In genomic region chr9:132241840-132242620, GRCh38 we compare ENCODE assay signal across 8 cellular contexts.
A peak's percentile ranks its signal among the peaks of the same experiment; 100 is the strongest.
DNase-seq lines count a peak whose midpoint lies in the region; ATAC-seq and TF ChIP-seq lines count a peak whose summit lies in the region.

No MANE protein-coding gene starts in this region.

- no peak overlapping the region for H2BK15ac ChIP-seq in H9 (ENCODE audit: low read depth, low read length)

- DNase-seq in H9 (peak; percentile 56), SKM-1 (lab: John Stamatoyannopoulos, UW; ENCODE audit: unreplicated experiment) (peak; percentile 11), breast epithelium (ENCODE audit: low spot score in 2 of 2) (no peak), lower lobe of right lung (peak; percentile 73), HuH-7.5 (ENCODE audit: low spot score) (no peak)

- H3K23me2 ChIP-seq in H9 (ENCODE audit: insufficient read length, low read depth, low read length, poor library complexity, severe bottlenecking) = peaks cover 18% of the 10 kb centered on the region

- no peak overlapping the region for H2AFZ ChIP-seq in H9 (ENCODE audit: low read length)

- peaks cover 0 to 26% (median 9%) of the 10 kb centered on the region in 11 experiments; a peak in 8 of 22 replicates for H4K20me1 ChIP-seq in BLaER1 treated with 17β-estradiol and CSF1 and Interleukin-3, amounts not matched to agents 10 nM and 100 nM
- no peaks in the 10 kb centered on the region for H4K20me1 ChIP-seq in H9 (ENCODE audit: control insufficient read depth, insufficient read depth, insufficient read length)

- H2BK120ac ChIP-seq in H9 (ENCODE audit: low read depth, low read length, poor library complexity, severe bottlenecking) = no peak overlapping the region

- 0 out of 22 replicates have a peak, but pooled peaks cover 0 to 3% (median 0%) of the 10 kb centered on the region in 11 experiments for H3K27me3 ChIP-seq in BLaER1 treated with 17β-estradiol and CSF1 and Interleukin-3, amounts not matched to agents 10 nM and 100 nM
- no peaks in the 10 kb centered on the region; the same call in 1 of the 2 replicates for H3K27me3 ChIP-seq in H9 (ENCODE audit: insufficient read depth, low read length)
- H3K27me3 ChIP-seq in breast epithelium = peaks cover 0 to 6% of the 10 kb centered on the region in 2 donors
- peaks cover 22% of the 10 kb centered on the region for H3K27me3 ChIP-seq in lower lobe of right lung (ENCODE audit: low read depth)

- no peak for TF ChIP-seq POLR2A in breast epithelium (IDR thresholded peaks at IDR 0.05)

- H3K9ac ChIP-seq in BLaER1 treated with 17β-estradiol and CSF1 and Interleukin-3, amounts not matched to agents 10 nM and 100 nM = peak overlapping the region; percentile 83 to 88 (median 86)
- no peak overlapping the region for H3K9ac ChIP-seq in H9 (ENCODE audit: extremely low read depth, insufficient read length, low read length)

- H3T11ph ChIP-seq in H9 (ENCODE audit: low read length) = no peak overlapping the region

- H3K4me1 Mint-ChIP-seq in H9 = peaks cover 10 to 35% of the 10 kb centered on the region in 2 experiments; a peak in 3 of 4 replicates
- H3K4me1 Mint-ChIP-seq in stimulated activated naive CD8-positive, alpha-beta T cell treated with anti-CD3 and anti-CD28 coated beads, Interleukin-15, Interleukin-2, amounts not matched to agents 100 ng/mL and 50 ng/mL, for 24 hours (ENCODE audit: low read depth) = peaks cover 14% of the 10 kb centered on the region

- H2BK5ac ChIP-seq in H9 (ENCODE audit: insufficient read length, low read length) = no peak overlapping the region

- no peaks in the 10 kb centered on the region for H3K79me1 ChIP-seq in H9 (ENCODE audit: insufficient read depth, low read depth, low read length, poor library complexity, severe bottlenecking)

- no peak overlapping the region for H2AK5ac ChIP-seq in H9 (ENCODE audit: insufficient read length, low read length)

- H3K4me3 Mint-ChIP-seq in H9 = peak overlapping the region; percentile 74 to 87
- H3K4me3 Mint-ChIP-seq in stimulated activated naive CD8-positive, alpha-beta T cell treated with anti-CD3 and anti-CD28 coated beads, Interleukin-15, Interleukin-2, amounts not matched to agents 100 ng/mL and 50 ng/mL, for 24 hours = peak overlapping the region; percentile 92

- peak; percentile 2 to 13 for ATAC-seq in lower lobe of right lung
- no peak for ATAC-seq in HG02840 (IDR thresholded peaks at IDR 0.05; ENCODE audit: low FRiP score, unreplicated experiment)

- H4K8ac ChIP-seq in H9 (replicated peaks; ENCODE audit: insufficient read length, low read depth, low read length) = no peak overlapping the region

- no peak overlapping the region for H3K14ac ChIP-seq in H9 (ENCODE audit: insufficient read depth, low read length)

- intact Hi-C loops in breast epithelium (cut with DNase I; ENCODE audit: low total_unique reads) = no loop called here
- intact Hi-C loops in lower lobe of right lung (cut with DNase I) = no loop called here

- no peaks in the 10 kb centered on the region for H3K9me3 ChIP-seq in BLaER1 treated with 17β-estradiol and CSF1 and Interleukin-3, amounts not matched to agents 10 nM and 100 nM (replicated peaks in 1 of 11)
- H3K9me3 ChIP-seq in H9 (ENCODE audit: control insufficient read depth, low read depth, low read length) = no peaks in the 10 kb centered on the region
- H3K9me3 ChIP-seq in breast epithelium = no peaks in the 10 kb centered on the region
- no peaks in the 10 kb centered on the region for H3K9me3 ChIP-seq in lower lobe of right lung

- peak overlapping the region; percentile 78 to 92 (median 86) for H3K4me3 ChIP-seq in BLaER1 treated with 17β-estradiol and CSF1 and Interleukin-3, amounts not matched to agents 10 nM and 100 nM
- H3K4me3 ChIP-seq in breast epithelium (peak overlapping the region; percentile 55 to 88 (median 68)), lower lobe of right lung (peak overlapping the region; percentile 75)

- H3K27ac Mint-ChIP-seq in H9 = no peak overlapping the region
- peak overlapping the region; percentile 88 for H3K27ac Mint-ChIP-seq in stimulated activated naive CD8-positive, alpha-beta T cell treated with anti-CD3 and anti-CD28 coated beads, Interleukin-15, Interleukin-2, amounts not matched to agents 100 ng/mL and 50 ng/mL, for 24 hours

- no peaks in the 10 kb centered on the region for H3K9me3 Mint-ChIP-seq in H9
- no peaks in the 10 kb centered on the region for H3K9me3 Mint-ChIP-seq in stimulated activated naive CD8-positive, alpha-beta T cell treated with anti-CD3 and anti-CD28 coated beads, Interleukin-15, Interleukin-2, amounts not matched to agents 100 ng/mL and 50 ng/mL, for 24 hours

- H3K18ac ChIP-seq in H9 (ENCODE audit: insufficient read length, low read depth, low read length) = peak overlapping the region; percentile 40

- WGBS in H9 (ENCODE audit: extremely low coverage, insufficient read length, low lambda C conversion rate) = no CpG with 5 or more reads among the region's 81 CpGs

- H3K56ac ChIP-seq in H9 (ENCODE audit: insufficient read length, low read depth, low read length) = no peak overlapping the region

- H3K4me2 ChIP-seq in BLaER1 treated with 17β-estradiol and CSF1 and Interleukin-3, amounts not matched to agents 10 nM and 100 nM = peak overlapping the region; percentile 93 to 100 (median 99)
- H3K4me2 ChIP-seq in H9 (ENCODE audit: insufficient read depth, insufficient read length, low read length) = peak overlapping the region; percentile 65

- no peak overlapping the region for H2BK20ac ChIP-seq in H9 (ENCODE audit: low read depth, low read length, poor library complexity, severe bottlenecking)

- H3K4ac ChIP-seq in H9 (ENCODE audit: low read depth, low read length) = no peak overlapping the region

- no peak overlapping the region for H4K91ac ChIP-seq in H9 (ENCODE audit: insufficient read length, low read depth, low read length)

- TF ChIP-seq CTCF in H9 (conservative IDR thresholded peaks at IDR 0.05) (no peak), breast epithelium (IDR thresholded peaks at IDR 0.05) (no peak), lower lobe of right lung (IDR thresholded peaks at IDR 0.05) (no peak)

- H4K5ac ChIP-seq in H9 (ENCODE audit: insufficient read length, low read depth, low read length) = no peak overlapping the region

- H3K4me1 ChIP-seq in BLaER1 treated with 17β-estradiol and CSF1 and Interleukin-3, amounts not matched to agents 10 nM and 100 nM = peaks cover 66 to 85% (median 83%) of the 10 kb centered on the region in 10 experiments
- H3K4me1 ChIP-seq in H9 (ENCODE audit: insufficient read depth, low read length) = no peaks in the 10 kb centered on the region; the same call in 1 of the 2 replicates
- no peaks in the 10 kb centered on the region for H3K4me1 ChIP-seq in breast epithelium
- peaks cover 19% of the 10 kb centered on the region for H3K4me1 ChIP-seq in lower lobe of right lung

- peak overlapping the region; percentile 47 to 92 (median 83); a peak in 21 of 22 replicates for H3K27ac ChIP-seq in BLaER1 treated with 17β-estradiol and CSF1 and Interleukin-3, amounts not matched to agents 10 nM and 100 nM
- H3K27ac ChIP-seq in H9 (ENCODE audit: insufficient read length, low read depth, low read length) (no peak overlapping the region), breast epithelium (no peak overlapping the region), lower lobe of right lung (peak overlapping the region; percentile 49)

- no peak overlapping the region for H3K23ac ChIP-seq in H9 (ENCODE audit: insufficient read length, low read depth, low read length)

- no peak overlapping the region for H2BK12ac ChIP-seq in H9 (ENCODE audit: insufficient read length, low read depth, low read length)

- no peaks in the 10 kb centered on the region for H3K79me2 ChIP-seq in H9 (ENCODE audit: insufficient read depth, low read length)

- no peaks in the 10 kb centered on the region; a peak in 1 of 7 replicates for H3K36me3 Mint-ChIP-seq in H9 (ENCODE audit: insufficient read depth in 1 of 3, low read depth in 3 of 3)
- H3K36me3 Mint-ChIP-seq in stimulated activated naive CD8-positive, alpha-beta T cell treated with anti-CD3 and anti-CD28 coated beads, Interleukin-15, Interleukin-2, amounts not matched to agents 100 ng/mL and 50 ng/mL, for 24 hours (ENCODE audit: low read depth) = no peaks in the 10 kb centered on the region

- H3K36me3 ChIP-seq in BLaER1 treated with 17β-estradiol and CSF1 and Interleukin-3, amounts not matched to agents 10 nM and 100 nM = no peaks in the 10 kb centered on the region
- no peaks in the 10 kb centered on the region for H3K36me3 ChIP-seq in breast epithelium
- H3K36me3 ChIP-seq in lower lobe of right lung = no peaks in the 10 kb centered on the region

- peaks cover 52% of the 10 kb centered on the region for H3K27me3 Mint-ChIP-seq in H9 (ENCODE audit: low read depth)
- H3K27me3 Mint-ChIP-seq in stimulated activated naive CD8-positive, alpha-beta T cell treated with anti-CD3 and anti-CD28 coated beads, Interleukin-15, Interleukin-2, amounts not matched to agents 100 ng/mL and 50 ng/mL, for 24 hours = peaks cover 8% of the 10 kb centered on the region

Comparison
In these comparisons a context has a peak if more than half of its experiments do, and no peak if none do; other contexts are left out.
1. H3K27ac ChIP-seq: peak in BLaER1 treated with 17β-estradiol and CSF1 and Interleukin-3, amounts not matched to agents 10 nM and 100 nM (11 of 11) and lower lobe of right lung (single experiment); none in H9 (single experiment) and breast epithelium (0 of 2).
2. DNase-seq: peak in H9 (single experiment), SKM-1 (single experiment) and lower lobe of right lung (single experiment); none in breast epithelium (0 of 2) and HuH-7.5 (single experiment).
3. Peak in every context shown above with its lines, with median percentiles within 50 percentile points of each other: H3K4me3 ChIP-seq.